16 cellular contexts compared by ENCODE assay signal in the genomic region with DNA sequence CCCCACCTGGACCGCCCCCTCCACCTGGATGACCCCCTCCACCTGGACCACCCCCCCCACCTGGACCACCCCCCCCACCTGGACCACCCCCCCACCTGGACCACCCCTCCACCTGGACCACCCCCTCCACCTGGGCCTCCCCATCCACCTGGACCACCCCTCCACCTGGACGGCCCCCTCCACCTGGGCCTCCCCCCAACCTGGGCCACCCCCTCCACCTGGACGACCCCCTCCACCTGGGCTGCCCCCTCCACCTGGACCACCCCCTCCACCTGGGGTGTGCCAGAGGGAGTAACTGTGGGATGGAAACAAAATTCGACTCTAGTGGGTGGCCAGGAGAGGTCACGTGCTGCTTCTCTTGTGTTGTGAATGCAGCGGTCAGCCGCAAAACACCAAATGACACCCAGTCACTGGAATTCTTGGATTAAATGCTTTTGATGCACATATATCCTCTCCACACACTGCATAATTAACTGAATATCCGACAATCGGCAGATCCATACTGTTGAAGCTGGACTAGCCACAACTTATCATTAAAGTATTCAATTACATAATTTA.
"Had no signal": no experiment of that assay in that cellular context is flagged by ENCODE, and none has a peak within 500 bp of the region (broad histone marks: within the 10 kb centered on the region; RNA-seq: fewer than 3 reads in every experiment).

No MANE protein-coding gene starts in this region.

- H3K9me3 ChIP-seq: gastroesophageal sphincter, heart left ventricle, prostate gland, testis had no signal

- FAIRE-seq: bronchial epithelial cell, TTC549 had no signal

- H3K27ac ChIP-seq: gastroesophageal sphincter, heart left ventricle, prostate gland, testis had no signal

- H3K36me3 ChIP-seq: gastroesophageal sphincter, heart left ventricle, prostate gland had no signal

- H3K27me3 ChIP-seq: testis had no signal

- ATAC-seq: gastroesophageal sphincter, heart left ventricle, left colon had no signal

- H3K4me3 ChIP-seq: gastroesophageal sphincter, heart left ventricle, prostate gland, testis had no signal

- DNase-seq: activated naive CD4-positive, alpha-beta T cell; activated naive CD8-positive, alpha-beta T cell treated with anti-CD3 and anti-CD28 coated beads for 36 hours; activated T-cell treated with anti-CD3 and anti-CD28 coated beads, Interleukin-2, amount 50 U/mL, for 1 hour; cerebellar nuclear complex; cortex of kidney; endodermal cell; islet precursor cell; left colon; stimulated activated CD4-positive, alpha-beta T cell treated with anti-CD3 and anti-CD28 coated beads, Interleukin-1b, Interleukin-23, amount 100 ng/mL, for 48 hours; testis; trophoblast cell had no signal

- H3K4me1 ChIP-seq: gastroesophageal sphincter, heart left ventricle, prostate gland, testis had no signal
